12 cellular contexts compared by ENCODE assay signal in genomic region chr4:147809171-147809570, GRCh38.
"Had no signal": no experiment of that assay in that cellular context is flagged by ENCODE, and none has a peak within 500 bp of the region (broad histone marks: within the 10 kb centered on the region; RNA-seq: fewer than 3 reads in every experiment).

No MANE protein-coding gene starts in this region.

- H3K4me3 ChIP-seq: hepatocyte had no signal

- H3K36me3 Mint-ChIP-seq: activated naive CD8-positive, alpha-beta T cell; brain had no signal

- DNase-seq: activated CD4-positive, alpha-beta T cell treated with anti-CD3 and anti-CD28 coated beads, Interleukin-2, amount 50 U/mL, for 48 hours; activated CD4-positive, CD25-positive, alpha-beta regulatory T cell treated with anti-CD3 and anti-CD28 coated beads, Interleukin-2, amount 50 U/mL, for 72 hours; activated gamma-delta T cell; activated T-cell treated with anti-CD3 and anti-CD28 coated beads, Interleukin-2, amount 50 U/mL, for 4 hours; dermis blood vessel endothelial cell; kidney glomerular epithelial cell; stimulated activated CD4-positive, alpha-beta T cell treated with anti-CD3 and anti-CD28 coated beads, Interleukin-4, amount 100 ng/mL, for 1 hour; stimulated activated naive CD8-positive, alpha-beta T cell treated with anti-CD3 and anti-CD28 coated beads, Interleukin-15, amount 100 ng/mL, for 72 hours had no signal

- H3K27ac Mint-ChIP-seq: activated naive CD8-positive, alpha-beta T cell; stimulated activated naive CD8-positive, alpha-beta T cell treated with anti-CD3 and anti-CD28 coated beads, Interleukin-15, amount 100 ng/mL, for 72 hours had no signal

- H3K4me1 Mint-ChIP-seq: stimulated activated naive CD8-positive, alpha-beta T cell treated with anti-CD3 and anti-CD28 coated beads, Interleukin-15, amount 100 ng/mL, for 72 hours had no signal

- H3K27me3 Mint-ChIP-seq: activated naive CD8-positive, alpha-beta T cell; stimulated activated naive CD8-positive, alpha-beta T cell treated with anti-CD3 and anti-CD28 coated beads, Interleukin-15, amount 100 ng/mL, for 72 hours had no signal

- H3K27me3 ChIP-seq: hepatocyte had no signal

- H3K9me3 Mint-ChIP-seq: activated T-cell treated with anti-CD3 and anti-CD28 coated beads, Interleukin-2, amount 50 U/mL, for 4 hours; brain; stimulated activated naive CD8-positive, alpha-beta T cell treated with anti-CD3 and anti-CD28 coated beads, Interleukin-15, amount 100 ng/mL, for 72 hours had no signal

- H3K4me3 Mint-ChIP-seq: activated naive CD8-positive, alpha-beta T cell; activated T-cell treated with anti-CD3 and anti-CD28 coated beads, Interleukin-2, amount 50 U/mL, for 4 hours; brain; stimulated activated naive CD8-positive, alpha-beta T cell treated with anti-CD3 and anti-CD28 coated beads, Interleukin-15, amount 100 ng/mL, for 72 hours had no signal

- H3K27ac ChIP-seq: hepatocyte, parathyroid adenoma had no signal

- H3K4me1 ChIP-seq: parathyroid adenoma had no signal
